Comparison of ENCODE assay signal across 16 cellular contexts in genomic region chr3:28376424-28376823, GRCh38. TPM values are rescaled to one million over a fixed set of nuclear protein-coding genes. Genes with fewer than 3 reads are reported as not detected.
DNase-seq lines count a peak whose midpoint lies in the region; ATAC-seq and TF ChIP-seq lines count a peak whose summit lies in the region.
"Had no signal": no experiment of that assay in that cellular context is flagged by ENCODE, and none has a peak within 500 bp of the region (broad histone marks: within the 10 kb centered on the region; RNA-seq: fewer than 3 reads in every experiment).

No MANE protein-coding gene starts in this region.

- H3K4me1 ChIP-seq in breast epithelium (no peaks in the 10 kb centered on the region), right cardiac atrium (ENCODE audit: control insufficient read depth, insufficient read depth, low read length) (no peaks in the 10 kb centered on the region)
- H3K4me1 ChIP-seq: spleen, transverse colon had no signal

- intact Hi-C loops in MCF 10A (cut with micrococcal nuclease) (loop anchor here (1.0 kb wide), 1 partner anchor 28 kb away; the partner anchor contains the start of genes AZI2 and ZCWPW2), breast epithelium (cut with DNase I; ENCODE audit: low total_unique reads) (no loop called here), right cardiac atrium (cut with DNase I) (no loop called here)

- no peaks in the 10 kb centered on the region for H3K36me3 ChIP-seq in breast epithelium
- H3K36me3 ChIP-seq: spleen, transverse colon had no signal

- H3K27me3 ChIP-seq in breast epithelium: no peaks in the 10 kb centered on the region
- H3K27me3 ChIP-seq in right cardiac atrium (ENCODE audit: control insufficient read depth, insufficient read depth): no peaks in the 10 kb centered on the region
- H3K27me3 ChIP-seq: spleen, transverse colon had no signal

- peak; percentile 94 for DNase-seq in MCF 10A (ENCODE audit: unreplicated experiment)
- no peak for DNase-seq in breast epithelium (ENCODE audit: low spot score in 2 of 2)
- peak; percentile 99 for DNase-seq in amniotic epithelial cell (ENCODE audit: low read depth)
- DNase-seq in right cardiac atrium: no peak
- peak; percentile 92 for DNase-seq in stromal cell of bone marrow (ENCODE audit: low read depth)
- DNase-seq in T-helper 2 cell: no peak
- DNase-seq in occipital lobe (lab: John Stamatoyannopoulos, UW): no peak
- DNase-seq: activated T-cell treated with anti-CD3 and anti-CD28 coated beads for 4 hours, NCI-H1048, NCI-H524, SHP77, spleen, transverse colon had no signal

- CTCF ChIA-PET in MCF 10A (lab: Yijun Ruan, JAX): no interaction called here

- H3K36me3 Mint-ChIP-seq in MCF 10A (ENCODE audit: insufficient read depth, unreplicated experiment): no peaks in the 10 kb centered on the region

- no peaks in the 10 kb centered on the region for H3K27me3 Mint-ChIP-seq in MCF 10A (ENCODE audit: insufficient read depth, unreplicated experiment)

- peak overlapping the region; percentile 46 for H3K4me3 Mint-ChIP-seq in MCF 10A (ENCODE audit: unreplicated experiment)

- H3K4me3 ChIP-seq in breast epithelium (no peak overlapping the region), right cardiac atrium (ENCODE audit: low read length) (no peak overlapping the region)
- H3K4me3 ChIP-seq: spleen, transverse colon had no signal

- WGBS in right cardiac atrium: 63% methylated on average over 4 of the region's 4 CpGs

- H3K4me1 Mint-ChIP-seq in MCF 10A (ENCODE audit: insufficient read depth, unreplicated experiment): peaks cover 14% of the 10 kb centered on the region

- H3K27ac ChIP-seq in breast epithelium (no peak overlapping the region), right cardiac atrium (ENCODE audit: low read length) (no peak overlapping the region)
- H3K27ac ChIP-seq: 22Rv1, HL-60, spleen, transverse colon had no signal

- POLR2A ChIA-PET in MCF 10A (lab: Yijun Ruan, JAX): interaction anchor here (0.6 to 2.8 kb wide), 7 partner anchors 12 to 34 kb away, joined by 3 to 60 read pairs (median 6); partner anchors contain the start of genes AZI2 and ZCWPW2

- peak overlapping the region; percentile 94 for H3K27ac Mint-ChIP-seq in MCF 10A (ENCODE audit: low read depth, unreplicated experiment)

- TF ChIP-seq CTCF in MCF 10A (IDR thresholded peaks at IDR 0.05; ENCODE audit: unreplicated experiment) (no peak), breast epithelium (IDR thresholded peaks at IDR 0.05) (no peak)

- ATAC-seq in right cardiac atrium (peak; percentile 83 to 87), GM18519 (IDR thresholded peaks at IDR 0.05; ENCODE audit: low FRiP score, unreplicated experiment) (no peak)

- TF ChIP-seq POLR2A in breast epithelium (IDR thresholded peaks at IDR 0.05): no peak

- no peaks in the 10 kb centered on the region for H3K9me3 Mint-ChIP-seq in MCF 10A (ENCODE audit: unreplicated experiment)

- BruUV-seq in MCF 10A (replicated peaks; lab: Mats Ljungman, UMichigan): no TSS peak

- no peaks in the 10 kb centered on the region for H3K9me3 ChIP-seq in breast epithelium
- H3K9me3 ChIP-seq in right cardiac atrium (ENCODE audit: control insufficient read depth, low read length): no peaks in the 10 kb centered on the region
- H3K9me3 ChIP-seq: transverse colon had no signal

RNA-seq across cellular contexts. Expression of gene AZI2, which starts 27.8 kb away (rescaled TPM):
- total RNA-seq in MCF 10A (2022): 140 and 177 TPM in 2 replicates
- total RNA-seq in breast epithelium: 100 to 1,000 TPM in 2 of 3 donors, 10 to 100 TPM in 1; 68.6 to 193 (median 111) TPM
- total RNA-seq in right cardiac atrium: 10 to 100 TPM; 42.4 to 53.0 (median 44.5) TPM
- polyA plus RNA-seq in right cardiac atrium: 21.0 TPM
- total RNA-seq in occipital lobe: 47.9 TPM

RNA-seq across cellular contexts. Expression of gene ZCWPW2, which starts 27.9 kb away (rescaled TPM):
- total RNA-seq in MCF 10A (2022) (0.77 and 1.0 TPM in 2 replicates), breast epithelium (1 to 10 TPM; 1.1 to 2.3 (median 1.3) TPM), right cardiac atrium (1 to 10 TPM; 2.9 to 4.0 (median 3.4) TPM), occipital lobe (2.8 TPM)
- 2.4 TPM for polyA plus RNA-seq in right cardiac atrium

Comparison
In these comparisons a context has a peak if more than half of its experiments do, and no peak if none do; other contexts are left out.
1. DNase-seq: peak in MCF 10A (single experiment), amniotic epithelial cell (single experiment) and stromal cell of bone marrow (single experiment); none in breast epithelium (0 of 2), right cardiac atrium (0 of 3), T-helper 2 cell (0 of 5) and occipital lobe (single experiment).